In genomic region chr5:30458681-30459080, GRCh38 we compare ENCODE assay signal across 19 cellular contexts.
DNase-seq lines count a peak whose midpoint lies in the region; ATAC-seq and TF ChIP-seq lines count a peak whose summit lies in the region.
"Had no signal": no experiment of that assay in that cellular context is flagged by ENCODE, and none has a peak within 500 bp of the region (broad histone marks: within the 10 kb centered on the region; RNA-seq: fewer than 3 reads in every experiment).

No MANE protein-coding gene starts in this region.

- no peaks in the 10 kb centered on the region for H3K27me3 Mint-ChIP-seq in activated CD4-positive, alpha-beta T cell treated with anti-CD3 and anti-CD28 coated beads for 36 hours
- H3K27me3 Mint-ChIP-seq: CD4-positive, alpha-beta memory T cell had no signal

- H3K4me3 Mint-ChIP-seq in activated CD4-positive, alpha-beta T cell treated with anti-CD3 and anti-CD28 coated beads for 36 hours, result no peak overlapping the region
- H3K4me3 Mint-ChIP-seq: CD14-positive monocyte; CD4-positive, alpha-beta memory T cell; HFFc6 had no signal

- H3F3A ChIP-seq in MM.1S (ENCODE audit: insufficient read depth, low read length) (peaks cover 3% of the 10 kb centered on the region; the same call in 1 of the 2 replicates), smooth muscle cell (ENCODE audit: low read depth) (no peaks in the 10 kb centered on the region)

- H3K27ac Mint-ChIP-seq in activated CD4-positive, alpha-beta T cell treated with anti-CD3 and anti-CD28 coated beads for 36 hours, result no peak overlapping the region
- H3K27ac Mint-ChIP-seq: CD14-positive monocyte; CD4-positive, alpha-beta memory T cell; HFFc6 had no signal

- H3K36me3 ChIP-seq in MM.1S (replicated peaks; ENCODE audit: insufficient read depth, low read length) (no peaks in the 10 kb centered on the region), mesendoderm (ENCODE audit: control insufficient read depth, insufficient read depth, low read length) (no peaks in the 10 kb centered on the region), smooth muscle cell (ENCODE audit: low read depth) (no peaks in the 10 kb centered on the region)
- H3K36me3 ChIP-seq: BLaER1 had no signal

- no peak for TF ChIP-seq CTCF in MM.1S (IDR thresholded peaks at IDR 0.05; ENCODE audit: low read length)
- no peak for TF ChIP-seq CTCF in smooth muscle cell (IDR thresholded peaks at IDR 0.05; ENCODE audit: borderline replicate concordance, insufficient read depth, poor library complexity, severe bottlenecking)

- H3K23ac ChIP-seq in mesendoderm (ENCODE audit: low read length), result no peak overlapping the region

- H3K9me3 Mint-ChIP-seq in activated CD4-positive, alpha-beta T cell treated with anti-CD3 and anti-CD28 coated beads for 36 hours (ENCODE audit: low read depth), result peaks cover 8% of the 10 kb centered on the region

- H4K20me1 ChIP-seq in MM.1S (ENCODE audit: insufficient read depth, low read length) (no peaks in the 10 kb centered on the region), smooth muscle cell (ENCODE audit: low read depth) (no peaks in the 10 kb centered on the region)
- H4K20me1 ChIP-seq: BLaER1 had no signal

- H3K4me1 ChIP-seq in MM.1S (ENCODE audit: low read length) (no peaks in the 10 kb centered on the region), mesendoderm (ENCODE audit: control insufficient read depth, low read depth, low read length) (no peaks in the 10 kb centered on the region), smooth muscle cell (ENCODE audit: low read depth) (peaks cover 6% of the 10 kb centered on the region)
- H3K4me1 ChIP-seq: BLaER1 had no signal

- no peak overlapping the region for H2BK5ac ChIP-seq in mesendoderm (ENCODE audit: low read length)

- H2BK120ac ChIP-seq in mesendoderm (ENCODE audit: low read depth, low read length), result no peak overlapping the region

- no peak for ATAC-seq in activated CD4-positive, alpha-beta T cell treated with anti-CD3 and anti-CD28 coated beads for 36 hours
- ATAC-seq: HCT116 had no signal

- no peak overlapping the region for H3K18ac ChIP-seq in mesendoderm (ENCODE audit: low read length)

- DNase-seq in MM.1S (peak; percentile 77), RPMI8226 (peak; percentile 5), mesendoderm (peak; percentile 84), smooth muscle cell (lab: John Stamatoyannopoulos, UW; ENCODE audit: unreplicated experiment) (no peak), ecto neural progenitor cell (ENCODE audit: low spot score) (no peak)
- no peak for DNase-seq in activated CD4-positive, alpha-beta T cell treated with anti-CD3 and anti-CD28 coated beads for 36 hours
- no peak for DNase-seq in stimulated activated CD4-positive, alpha-beta T cell treated with anti-CD3 and anti-CD28 coated beads, Interleukin-1b, Interleukin-23, amount 100 ng/mL, for 48 hours
- DNase-seq: 8988T; CD4-positive, alpha-beta memory T cell; DMS153; DMS79; GDM1; GOT3; H7; HFFc6 had no signal

- H4K5ac ChIP-seq in mesendoderm (ENCODE audit: low read length), result no peak overlapping the region

- H3K79me2 ChIP-seq in MM.1S (ENCODE audit: low read length) (no peaks in the 10 kb centered on the region), mesendoderm (ENCODE audit: control insufficient read depth, insufficient read depth, low read length) (no peaks in the 10 kb centered on the region), smooth muscle cell (ENCODE audit: low read depth) (no peaks in the 10 kb centered on the region)

- H3K56ac ChIP-seq in mesendoderm (ENCODE audit: low read length), result no peak overlapping the region

- no peaks in the 10 kb centered on the region for H3K79me1 ChIP-seq in mesendoderm (ENCODE audit: low read length)

- POLR2A ChIA-PET in activated CD4-positive, alpha-beta T cell treated with anti-CD3 and anti-CD28 coated beads for 36 hours (lab: Charles Lee), result no interaction called here

- no peaks in the 10 kb centered on the region for H3K27me3 ChIP-seq in MM.1S (replicated peaks; ENCODE audit: insufficient read depth, low read length)
- no peaks in the 10 kb centered on the region for H3K27me3 ChIP-seq in mesendoderm (ENCODE audit: insufficient read depth, low read length, poor library complexity)
- no peaks in the 10 kb centered on the region for H3K27me3 ChIP-seq in smooth muscle cell (ENCODE audit: low read depth)
- H3K27me3 ChIP-seq: BLaER1 had no signal

- no peak overlapping the region for H2BK15ac ChIP-seq in mesendoderm (replicated peaks; ENCODE audit: low read depth)

- H3K9ac ChIP-seq in MM.1S (ENCODE audit: low read length) (no peak overlapping the region), mesendoderm (ENCODE audit: low read length) (no peak overlapping the region), smooth muscle cell (ENCODE audit: low read depth) (no peak overlapping the region)
- H3K9ac ChIP-seq: BLaER1 had no signal

- H3K4me2 ChIP-seq in MM.1S (ENCODE audit: low read depth, low read length) (peak overlapping the region; percentile 33), mesendoderm (ENCODE audit: low read length) (no peak overlapping the region), smooth muscle cell (peak overlapping the region; percentile 40)
- H3K4me2 ChIP-seq: BLaER1 had no signal

- no peaks in the 10 kb centered on the region for H3K9me2 ChIP-seq in MM.1S (replicated peaks; ENCODE audit: insufficient read depth, low read length)

- CTCF ChIA-PET in activated CD4-positive, alpha-beta T cell treated with anti-CD3 and anti-CD28 coated beads for 36 hours (lab: Charles Lee), result no interaction called here

- H3K27ac ChIP-seq in MM.1S (ENCODE audit: low read length) (peak overlapping the region; percentile 40; the same call in 1 of the 2 replicates), mesendoderm (ENCODE audit: low read depth, low read length) (no peak overlapping the region), smooth muscle cell (ENCODE audit: low read depth) (no peak overlapping the region)
- H3K27ac ChIP-seq: BLaER1, HL-60 had no signal

- H2AK5ac ChIP-seq in mesendoderm (ENCODE audit: low read length), result no peak overlapping the region

- intact Hi-C loops in activated CD4-positive, alpha-beta T cell treated with anti-CD3 and anti-CD28 coated beads for 36 hours (cut with DNase I, micrococcal nuclease), result no loop called here

- H3K4ac ChIP-seq in mesendoderm (ENCODE audit: low read depth, low read length), result no peak overlapping the region

- H3K36me3 Mint-ChIP-seq in activated CD4-positive, alpha-beta T cell treated with anti-CD3 and anti-CD28 coated beads for 36 hours (ENCODE audit: low read depth), result no peaks in the 10 kb centered on the region
- H3K36me3 Mint-ChIP-seq: CD14-positive monocyte; CD4-positive, alpha-beta memory T cell had no signal

- no peaks in the 10 kb centered on the region for H3K4me1 Mint-ChIP-seq in activated CD4-positive, alpha-beta T cell treated with anti-CD3 and anti-CD28 coated beads for 36 hours
- H3K4me1 Mint-ChIP-seq: CD14-positive monocyte; CD4-positive, alpha-beta memory T cell had no signal

- H3K4me3 ChIP-seq in MM.1S (ENCODE audit: low read length) (peak overlapping the region; percentile 38; the same call in 1 of the 2 replicates), mesendoderm (ENCODE audit: low read length) (no peak overlapping the region), smooth muscle cell (no peak overlapping the region)
- H3K4me3 ChIP-seq: BLaER1 had no signal

- H3K9me3 ChIP-seq in MM.1S (replicated peaks; ENCODE audit: insufficient read depth, low read length), result no peaks in the 10 kb centered on the region
- H3K9me3 ChIP-seq in smooth muscle cell (replicated peaks; ENCODE audit: low read depth), result no peaks in the 10 kb centered on the region
- H3K9me3 ChIP-seq: BLaER1 had no signal

- peak overlapping the region; percentile 3; the same call in 1 of the 2 replicates for H2AFZ ChIP-seq in MM.1S (ENCODE audit: low read length)
- no peak overlapping the region for H2AFZ ChIP-seq in smooth muscle cell (ENCODE audit: low read depth)

- no peak overlapping the region for H4K8ac ChIP-seq in mesendoderm (ENCODE audit: low read depth, low read length)

Comparison
In these comparisons a context has a peak if more than half of its experiments do, and no peak if none do; other contexts are left out.
1. DNase-seq: peak in MM.1S (single experiment), RPMI8226 (single experiment) and mesendoderm (single experiment); none in smooth muscle cell (single experiment), activated CD4-positive, alpha-beta T cell treated with anti-CD3 and anti-CD28 coated beads for 36 hours (single experiment), stimulated activated CD4-positive, alpha-beta T cell treated with anti-CD3 and anti-CD28 coated beads, Interleukin-1b, Interleukin-23, amount 100 ng/mL, for 48 hours (single experiment) and ecto neural progenitor cell (single experiment).